2 cellular contexts compared by ENCODE assay signal in the genomic region with DNA sequence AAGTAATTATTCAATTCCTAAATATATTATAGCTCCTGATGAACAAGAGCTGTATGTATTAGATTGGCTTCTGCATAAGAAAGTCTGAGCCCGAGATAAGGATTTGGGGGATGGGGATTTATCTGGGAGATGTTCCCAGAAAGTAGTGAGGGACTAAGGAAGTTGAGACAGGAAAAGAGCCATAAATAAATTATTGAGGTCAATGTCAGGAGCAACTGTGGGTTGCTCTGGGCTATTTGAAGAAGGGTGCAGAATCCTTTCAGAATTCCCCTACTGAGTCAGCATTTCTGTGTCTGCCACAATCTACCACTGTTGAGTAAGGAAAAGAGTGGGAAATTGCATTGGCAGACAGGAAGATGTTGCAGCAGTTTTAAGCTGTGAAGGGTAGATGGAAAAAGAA.
A peak's percentile ranks its signal among the peaks of the same experiment; 100 is the strongest.
TF ChIP-seq lines count a peak whose summit lies in the region.

No MANE protein-coding gene starts in this region.

TF ChIP-seq in HEK293, 187 proteins besides CTCF, POLR2A, EP300 and RAD21:
- no peak for TF ChIP-seq ZNF658 (tag by site-specific recombination; IDR thresholded peaks at IDR 0.05)
- TF ChIP-seq, protein P1, sequence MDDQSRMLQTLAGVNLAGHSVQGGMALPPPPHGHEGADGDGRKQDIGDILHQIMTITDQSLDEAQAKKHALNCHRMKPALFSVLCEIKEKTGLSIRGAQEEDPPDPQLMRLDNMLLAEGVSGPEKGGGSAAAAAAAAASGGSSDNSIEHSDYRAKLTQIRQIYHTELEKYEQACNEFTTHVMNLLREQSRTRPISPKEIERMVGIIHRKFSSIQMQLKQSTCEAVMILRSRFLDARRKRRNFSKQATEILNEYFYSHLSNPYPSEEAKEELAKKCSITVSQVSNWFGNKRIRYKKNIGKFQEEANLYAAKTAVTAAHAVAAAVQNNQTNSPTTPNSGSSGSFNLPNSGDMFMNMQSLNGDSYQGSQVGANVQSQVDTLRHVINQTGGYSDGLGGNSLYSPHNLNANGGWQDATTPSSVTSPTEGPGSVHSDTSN (CRISPR knock-in tag; IDR thresholded peaks at IDR 0.05), result no peak
- TF ChIP-seq ZBTB17 (tag by site-specific recombination; IDR thresholded peaks at IDR 0.05), result no peak
- peak; percentile 70; the same call in 1 of the 2 replicates for TF ChIP-seq MZF1 (tag by site-specific recombination; IDR thresholded peaks at IDR 0.05; ENCODE audit: borderline replicate concordance)
- TF ChIP-seq, protein P2, sequence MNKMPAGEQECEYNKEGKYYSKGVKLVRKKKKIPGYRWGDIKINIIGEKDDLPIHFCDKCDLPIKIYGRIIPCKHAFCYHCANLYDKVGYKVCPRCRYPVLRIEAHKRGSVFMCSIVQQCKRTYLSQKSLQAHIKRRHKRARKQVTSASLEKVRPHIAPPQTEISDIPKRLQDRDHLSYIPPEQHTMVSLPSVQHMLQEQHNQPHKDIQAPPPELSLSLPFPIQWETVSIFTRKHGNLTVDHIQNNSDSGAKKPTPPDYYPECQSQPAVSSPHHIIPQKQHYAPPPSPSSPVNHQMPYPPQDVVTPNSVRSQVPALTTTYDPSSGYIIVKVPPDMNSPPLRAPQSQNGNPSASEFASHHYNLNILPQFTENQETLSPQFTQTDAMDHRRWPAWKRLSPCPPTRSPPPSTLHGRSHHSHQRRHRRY (tag by site-specific recombination; IDR thresholded peaks at IDR 0.05), result no peak
- TF ChIP-seq ZNF16 (tag by site-specific recombination; IDR thresholded peaks at IDR 0.05; ENCODE audit: low read depth), result no peak

TF ChIP-seq in K562, 482 proteins besides CTCF, POLR2A, EP300 and RAD21:
- TF ChIP-seq MAFK (IDR thresholded peaks at IDR 0.05; ENCODE audit: low read length) (0 out of 2 replicates have a peak, but pooled peaks have one; percentile 28), ZNF316 (IDR thresholded peaks at IDR 0.05) (0 out of 2 replicates have a peak, but pooled peaks have one; percentile 7), SAFB (IDR thresholded peaks at IDR 0.05; ENCODE audit: borderline replicate concordance, low read depth, low read length) (no peak)
